Comparison of ENCODE assay signal across 2 cellular contexts in the genomic region with DNA sequence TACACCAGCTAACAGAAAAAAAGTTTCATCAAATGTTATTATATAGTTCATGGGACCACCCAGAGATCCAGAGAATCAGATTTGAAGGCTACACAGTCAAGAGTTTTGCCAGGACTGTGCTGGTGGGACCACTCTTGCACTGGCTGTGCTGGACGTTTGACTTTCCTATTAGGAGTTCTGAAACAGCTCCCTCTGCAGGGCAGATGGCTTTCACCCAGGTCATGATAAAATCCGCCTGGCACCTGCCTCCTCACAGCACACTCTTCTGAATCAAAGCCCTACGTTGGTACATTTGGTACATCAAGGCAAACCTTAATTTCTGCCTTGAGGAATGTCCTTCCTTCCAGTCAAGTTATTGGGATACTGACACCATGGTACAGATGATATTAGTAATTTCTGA.
TF ChIP-seq lines count a peak whose summit lies in the region.

No MANE protein-coding gene starts in this region.

TF ChIP-seq in SK-N-SH treated with all-trans-retinoic acid at 6 μM for 48 hours, 23 proteins besides CTCF, POLR2A, EP300 and RAD21 (continued from another document):
- TF ChIP-seq, protein P1, sequence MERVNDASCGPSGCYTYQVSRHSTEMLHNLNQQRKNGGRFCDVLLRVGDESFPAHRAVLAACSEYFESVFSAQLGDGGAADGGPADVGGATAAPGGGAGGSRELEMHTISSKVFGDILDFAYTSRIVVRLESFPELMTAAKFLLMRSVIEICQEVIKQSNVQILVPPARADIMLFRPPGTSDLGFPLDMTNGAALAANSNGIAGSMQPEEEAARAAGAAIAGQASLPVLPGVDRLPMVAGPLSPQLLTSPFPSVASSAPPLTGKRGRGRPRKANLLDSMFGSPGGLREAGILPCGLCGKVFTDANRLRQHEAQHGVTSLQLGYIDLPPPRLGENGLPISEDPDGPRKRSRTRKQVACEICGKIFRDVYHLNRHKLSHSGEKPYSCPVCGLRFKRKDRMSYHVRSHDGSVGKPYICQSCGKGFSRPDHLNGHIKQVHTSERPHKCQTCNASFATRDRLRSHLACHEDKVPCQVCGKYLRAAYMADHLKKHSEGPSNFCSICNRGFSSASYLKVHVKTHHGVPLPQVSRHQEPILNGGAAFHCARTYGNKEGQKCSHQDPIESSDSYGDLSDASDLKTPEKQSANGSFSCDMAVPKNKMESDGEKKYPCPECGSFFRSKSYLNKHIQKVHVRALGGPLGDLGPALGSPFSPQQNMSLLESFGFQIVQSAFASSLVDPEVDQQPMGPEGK (CRISPR knock-in tag; IDR thresholded peaks at IDR 0.05; ENCODE audit: borderline replicate concordance), result no peak
- TF ChIP-seq SNAI2 (CRISPR knock-in tag; IDR thresholded peaks at IDR 0.05), result no peak
- TF ChIP-seq ZNF70 (CRISPR knock-in tag; IDR thresholded peaks at IDR 0.05), result no peak
- no peak for TF ChIP-seq ISL1 (CRISPR knock-in tag; IDR thresholded peaks at IDR 0.05)
- TF ChIP-seq TSHZ2 (CRISPR knock-in tag; IDR thresholded peaks at IDR 0.05), result no peak
- no peak for TF ChIP-seq ESRRG (CRISPR knock-in tag; IDR thresholded peaks at IDR 0.05)
- TF ChIP-seq ZNF8 (CRISPR knock-in tag; IDR thresholded peaks at IDR 0.05), result no peak
- no peak for TF ChIP-seq RARB (CRISPR knock-in tag; IDR thresholded peaks at IDR 0.05)
- TF ChIP-seq OSR1 (CRISPR knock-in tag; IDR thresholded peaks at IDR 0.05), result no peak
- TF ChIP-seq, protein P2, sequence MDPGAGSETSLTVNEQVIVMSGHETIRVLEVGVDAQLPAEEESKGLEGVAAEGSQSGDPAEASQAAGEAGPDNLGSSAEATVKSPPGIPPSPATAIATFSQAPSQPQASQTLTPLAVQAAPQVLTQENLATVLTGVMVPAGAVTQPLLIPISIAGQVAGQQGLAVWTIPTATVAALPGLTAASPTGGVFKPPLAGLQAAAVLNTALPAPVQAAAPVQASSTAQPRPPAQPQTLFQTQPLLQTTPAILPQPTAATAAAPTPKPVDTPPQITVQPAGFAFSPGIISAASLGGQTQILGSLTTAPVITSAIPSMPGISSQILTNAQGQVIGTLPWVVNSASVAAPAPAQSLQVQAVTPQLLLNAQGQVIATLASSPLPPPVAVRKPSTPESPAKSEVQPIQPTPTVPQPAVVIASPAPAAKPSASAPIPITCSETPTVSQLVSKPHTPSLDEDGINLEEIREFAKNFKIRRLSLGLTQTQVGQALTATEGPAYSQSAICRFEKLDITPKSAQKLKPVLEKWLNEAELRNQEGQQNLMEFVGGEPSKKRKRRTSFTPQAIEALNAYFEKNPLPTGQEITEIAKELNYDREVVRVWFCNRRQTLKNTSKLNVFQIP (CRISPR knock-in tag; IDR thresholded peaks at IDR 0.05; ENCODE audit: borderline replicate concordance, low read depth), result no peak
- TF ChIP-seq CSRNP3 (CRISPR knock-in tag; IDR thresholded peaks at IDR 0.05), result no peak
- no peak for TF ChIP-seq ZFP3 (CRISPR knock-in tag; IDR thresholded peaks at IDR 0.05)
- no peak for TF ChIP-seq ZNF565 (CRISPR knock-in tag; conservative IDR thresholded peaks at IDR 0.05; ENCODE audit: low read depth)
- no peak for TF ChIP-seq ZC3H10 (CRISPR knock-in tag; IDR thresholded peaks at IDR 0.05)

TF ChIP-seq in WTC11, 78 proteins besides CTCF, POLR2A, EP300 and RAD21 (continued from another document):
- TF ChIP-seq, protein P3, sequence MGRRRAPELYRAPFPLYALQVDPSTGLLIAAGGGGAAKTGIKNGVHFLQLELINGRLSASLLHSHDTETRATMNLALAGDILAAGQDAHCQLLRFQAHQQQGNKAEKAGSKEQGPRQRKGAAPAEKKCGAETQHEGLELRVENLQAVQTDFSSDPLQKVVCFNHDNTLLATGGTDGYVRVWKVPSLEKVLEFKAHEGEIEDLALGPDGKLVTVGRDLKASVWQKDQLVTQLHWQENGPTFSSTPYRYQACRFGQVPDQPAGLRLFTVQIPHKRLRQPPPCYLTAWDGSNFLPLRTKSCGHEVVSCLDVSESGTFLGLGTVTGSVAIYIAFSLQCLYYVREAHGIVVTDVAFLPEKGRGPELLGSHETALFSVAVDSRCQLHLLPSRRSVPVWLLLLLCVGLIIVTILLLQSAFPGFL (CRISPR knock-in tag; IDR thresholded peaks at IDR 0.05; ENCODE audit: borderline replicate concordance), result no peak
- TF ChIP-seq, protein P4, sequence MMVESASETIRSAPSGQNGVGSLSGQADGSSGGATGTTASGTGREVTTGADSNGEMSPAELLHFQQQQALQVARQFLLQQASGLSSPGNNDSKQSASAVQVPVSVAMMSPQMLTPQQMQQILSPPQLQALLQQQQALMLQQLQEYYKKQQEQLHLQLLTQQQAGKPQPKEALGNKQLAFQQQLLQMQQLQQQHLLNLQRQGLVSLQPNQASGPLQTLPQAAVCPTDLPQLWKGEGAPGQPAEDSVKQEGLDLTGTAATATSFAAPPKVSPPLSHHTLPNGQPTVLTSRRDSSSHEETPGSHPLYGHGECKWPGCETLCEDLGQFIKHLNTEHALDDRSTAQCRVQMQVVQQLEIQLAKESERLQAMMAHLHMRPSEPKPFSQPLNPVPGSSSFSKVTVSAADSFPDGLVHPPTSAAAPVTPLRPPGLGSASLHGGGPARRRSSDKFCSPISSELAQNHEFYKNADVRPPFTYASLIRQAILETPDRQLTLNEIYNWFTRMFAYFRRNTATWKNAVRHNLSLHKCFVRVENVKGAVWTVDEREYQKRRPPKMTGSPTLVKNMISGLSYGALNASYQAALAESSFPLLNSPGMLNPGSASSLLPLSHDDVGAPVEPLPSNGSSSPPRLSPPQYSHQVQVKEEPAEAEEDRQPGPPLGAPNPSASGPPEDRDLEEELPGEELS (CRISPR knock-in tag; IDR thresholded peaks at IDR 0.05), result no peak
- no peak for TF ChIP-seq MAX (CRISPR knock-in tag; IDR thresholded peaks at IDR 0.05)
- TF ChIP-seq NR3C1 (CRISPR knock-in tag; conservative IDR thresholded peaks at IDR 0.05; ENCODE audit: low read depth), result no peak
- no peak for TF ChIP-seq MXD4 (CRISPR knock-in tag; IDR thresholded peaks at IDR 0.05; ENCODE audit: borderline replicate concordance)
